ENCODE assay signal across 28 cellular contexts in genomic region chr4:39178706-39179105, GRCh38.
"Had no signal": no experiment of that assay in that cellular context is flagged by ENCODE, and none has a peak within 500 bp of the region (broad histone marks: within the 10 kb centered on the region; RNA-seq: fewer than 3 reads in every experiment).

No MANE protein-coding gene starts in this region.

- H3K4me3 ChIP-seq: cardiac muscle cell, coronary artery, dorsolateral prefrontal cortex, neural progenitor cell, psoas muscle, sigmoid colon, upper lobe of left lung, vagina had no signal

- H3K9me3 ChIP-seq: psoas muscle, sigmoid colon, upper lobe of left lung, vagina had no signal

- H3K4me2 ChIP-seq: neural progenitor cell had no signal

- H3K79me2 ChIP-seq: parathyroid adenoma had no signal

- H2AFZ ChIP-seq: neural progenitor cell, parathyroid adenoma had no signal

- H3K36me3 ChIP-seq: cardiac muscle cell, neural progenitor cell, sigmoid colon, upper lobe of left lung, vagina had no signal

- ATAC-seq: activated naive CD8-positive, alpha-beta T cell treated with anti-CD3 and anti-CD28 coated beads, Interleukin-2, amount 50 U/mL, for 24 hours; natural killer cell; psoas muscle; stimulated activated effector memory CD8-positive, alpha-beta T cell treated with anti-CD3 and anti-CD28 coated beads, Interleukin-12 subunit alpha, Interleukin-12 subunit beta, amount 100 ng/mL, for 72 hours had no signal

- H3K27ac ChIP-seq: cardiac muscle cell, coronary artery, dorsolateral prefrontal cortex, neural progenitor cell, parathyroid adenoma, psoas muscle, sigmoid colon, upper lobe of left lung, vagina, VCaP had no signal

- H3K4me1 ChIP-seq: neural progenitor cell, parathyroid adenoma had no signal

- DNase-seq: activated CD4-positive, alpha-beta memory T cell treated with anti-CD3 and anti-CD28 coated beads, Interleukin-2, amount 10 ng/mL, durations not matched to agents 7 days and 5 days; activated CD4-positive, alpha-beta T cell treated with anti-CD3 and anti-CD28 coated beads for 48 hours; activated CD8-positive, alpha-beta memory T cell treated with anti-CD3 and anti-CD28 coated beads, Interleukin-2, amount 50 U/mL, for 48 hours; activated gamma-delta T cell; activated naive CD8-positive, alpha-beta T cell treated with anti-CD3 and anti-CD28 coated beads, Interleukin-2, amount 50 U/mL, for 24 hours; activated T-cell treated with anti-CD3 and anti-CD28 coated beads, Interleukin-2, amount 50 U/mL, for 24 hours; anterior cingulate cortex; dorsolateral prefrontal cortex; effector memory CD4-positive, alpha-beta T cell; head of caudate nucleus; hypothalamus; immature natural killer cell; natural killer cell; occipital lobe; psoas muscle; sigmoid colon; small intestine; stimulated activated CD4-positive, alpha-beta T cell treated with anti-CD3 and anti-CD28 coated beads, Interleukin-4, amount 100 ng/mL, for 24 hours; substantia nigra; T-helper 2 cell; upper lobe of left lung had no signal

- H3K27me3 ChIP-seq: dorsolateral prefrontal cortex, sigmoid colon, upper lobe of left lung, vagina had no signal

- H3K9ac ChIP-seq: neural progenitor cell, parathyroid adenoma had no signal
